Comparison of ENCODE assay signal across 13 cellular contexts in the genomic region with DNA sequence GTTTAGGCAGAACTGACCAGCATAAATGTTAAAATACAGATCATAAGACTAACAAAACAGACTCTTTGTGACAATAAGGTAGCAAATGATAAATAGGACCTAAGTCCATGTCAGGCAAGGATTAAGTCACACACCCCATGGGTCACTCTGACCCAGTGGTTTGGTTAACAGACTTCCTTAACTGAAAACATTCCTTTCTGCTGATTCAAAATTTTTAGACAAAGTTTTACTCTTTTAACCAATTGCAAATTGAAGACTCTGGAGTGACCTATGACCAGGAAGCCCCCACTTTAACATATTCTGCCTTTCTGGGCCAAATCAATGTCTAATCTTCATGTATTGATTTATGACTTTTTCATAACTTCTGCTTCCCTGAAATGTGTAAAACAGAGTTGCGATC. TPM values are rescaled to one million over a fixed set of nuclear protein-coding genes. Genes with fewer than 3 reads are reported as not detected.
DNase-seq lines count a peak whose midpoint lies in the region; ATAC-seq, FAIRE-seq and TF ChIP-seq lines count a peak whose summit lies in the region.
"Had no signal": no experiment of that assay in that cellular context is flagged by ENCODE, and none has a peak within 500 bp of the region (broad histone marks: within the 10 kb centered on the region; RNA-seq: fewer than 3 reads in every experiment).

No MANE protein-coding gene starts in this region.

- no peak overlapping the region for H3K9ac ChIP-seq in PC-3 (ENCODE audit: low read length)

- DNase-seq in EH (ENCODE audit: low read depth) (peak; percentile 87), PC-3 (peak; percentile 69), pancreas (no peak), activated gamma-delta T cell treated with Interleukin-2 at 50 U/mL for 16 hours (no peak), left lung (no peak)
- no peak for DNase-seq in natural killer cell treated with Interleukin-12 subunit alpha and Interleukin-12 subunit beta and Interleukin-15 and Interleukin-18, amount 100 ng/mL, for 72 hours (ENCODE audit: low spot score)
- DNase-seq in CD4-positive, alpha-beta T cell, result no peak
- DNase-seq: anterior cingulate cortex, COR-L47, esophagus squamous epithelium, substantia nigra had no signal

- peaks cover 28% of the 10 kb centered on the region for H3K79me2 ChIP-seq in PC-3 (ENCODE audit: low read length)

- TF ChIP-seq CTCF in PC-3 (conservative IDR thresholded peaks at IDR 0.05; ENCODE audit: low read depth, low read length), result no peak
- TF ChIP-seq CTCF in pancreas (IDR thresholded peaks at IDR 0.05), result no peak
- no peak for TF ChIP-seq CTCF in left lung (IDR thresholded peaks at IDR 0.05)
- TF ChIP-seq CTCF in CD4-positive, alpha-beta T cell (IDR thresholded peaks at IDR 0.05), result no peak

- no peaks in the 10 kb centered on the region for H3K9me2 ChIP-seq in PC-3 (replicated peaks; ENCODE audit: low read length)

- POLR2A ChIA-PET in PC-3 (lab: Charles Lee; ENCODE audit: unreplicated experiment), result no interaction called here
- POLR2A ChIA-PET in CD4-positive, alpha-beta T cell (lab: Charles Lee), result no interaction called here

- H4K20me1 ChIP-seq in PC-3 (ENCODE audit: low read length), result no peaks in the 10 kb centered on the region

- no peak overlapping the region for H2AFZ ChIP-seq in PC-3 (ENCODE audit: low read length)

- H3K4me3 Mint-ChIP-seq in natural killer cell treated with Interleukin-12 subunit alpha and Interleukin-12 subunit beta and Interleukin-15 and Interleukin-18, amount 100 ng/mL, for 72 hours, result no peak overlapping the region
- H3K4me3 Mint-ChIP-seq in CD4-positive, alpha-beta T cell, result no peak overlapping the region

- peak overlapping the region; percentile 59 for H3K4me2 ChIP-seq in PC-3 (ENCODE audit: low read length)

- H3K27me3 Mint-ChIP-seq in natural killer cell treated with Interleukin-12 subunit alpha and Interleukin-12 subunit beta and Interleukin-15 and Interleukin-18, amount 100 ng/mL, for 72 hours, result peaks cover 27 to 29% of the 10 kb centered on the region in 2 donors
- H3K27me3 Mint-ChIP-seq in CD4-positive, alpha-beta T cell, result peaks cover 6% of the 10 kb centered on the region

- H3K9me3 ChIP-seq in PC-3 (ENCODE audit: low read length), result no peaks in the 10 kb centered on the region
- no peaks in the 10 kb centered on the region for H3K9me3 ChIP-seq in pancreas
- H3K9me3 ChIP-seq in left lung, result no peaks in the 10 kb centered on the region
- no peaks in the 10 kb centered on the region for H3K9me3 ChIP-seq in CD4-positive, alpha-beta T cell (ENCODE audit: control insufficient read depth, low read length)
- H3K9me3 ChIP-seq: esophagus squamous epithelium had no signal

- peak; percentile 100 for FAIRE-seq in endometrium (lab: Jason Lieb, UNC)
- no peak for FAIRE-seq in pancreas (lab: Jason Lieb, UNC)

- peak overlapping the region; percentile 53 for H3K27ac ChIP-seq in PC-3 (ENCODE audit: low read length)
- peak overlapping the region in 3 of 4 donors; percentile 26 to 73 (median 34) for H3K27ac ChIP-seq in pancreas
- no peak overlapping the region for H3K27ac ChIP-seq in left lung
- H3K27ac ChIP-seq in CD4-positive, alpha-beta T cell (ENCODE audit: low read depth, low read length), result no peak overlapping the region

- peaks cover 0 to 9% of the 10 kb centered on the region in 2 donors for H3K4me1 Mint-ChIP-seq in natural killer cell treated with Interleukin-12 subunit alpha and Interleukin-12 subunit beta and Interleukin-15 and Interleukin-18, amount 100 ng/mL, for 72 hours (ENCODE audit: low read depth in 2 of 2)
- peaks cover 21% of the 10 kb centered on the region for H3K4me1 Mint-ChIP-seq in CD4-positive, alpha-beta T cell (ENCODE audit: low read depth)

- H3F3A ChIP-seq in PC-3 (ENCODE audit: low read length, unreplicated experiment), result no peaks in the 10 kb centered on the region

- H3K4me3 ChIP-seq in PC-3 (ENCODE audit: low read length), result no peak overlapping the region
- H3K4me3 ChIP-seq in pancreas, result no peak overlapping the region
- H3K4me3 ChIP-seq in left lung, result no peak overlapping the region
- H3K4me3 ChIP-seq: esophagus squamous epithelium had no signal

- H3K27me3 ChIP-seq in PC-3 (ENCODE audit: low read length), result no peaks in the 10 kb centered on the region
- H3K27me3 ChIP-seq in pancreas, result no peaks in the 10 kb centered on the region
- H3K27me3 ChIP-seq in left lung, result peaks cover 0 to 37% of the 10 kb centered on the region in 2 donors
- peaks cover 1% of the 10 kb centered on the region for H3K27me3 ChIP-seq in CD4-positive, alpha-beta T cell (ENCODE audit: control insufficient read depth, insufficient read depth, low read length)

- H3K27ac Mint-ChIP-seq in natural killer cell treated with Interleukin-12 subunit alpha and Interleukin-12 subunit beta and Interleukin-15 and Interleukin-18, amount 100 ng/mL, for 72 hours, result no peak overlapping the region
- no peak overlapping the region for H3K27ac Mint-ChIP-seq in CD4-positive, alpha-beta T cell

- CTCF ChIA-PET in PC-3 (lab: Charles Lee), result no interaction called here
- CTCF ChIA-PET in CD4-positive, alpha-beta T cell (lab: Charles Lee), result no interaction called here

- H3K36me3 Mint-ChIP-seq in natural killer cell treated with Interleukin-12 subunit alpha and Interleukin-12 subunit beta and Interleukin-15 and Interleukin-18, amount 100 ng/mL, for 72 hours, result no peaks in the 10 kb centered on the region
- no peaks in the 10 kb centered on the region for H3K36me3 Mint-ChIP-seq in CD4-positive, alpha-beta T cell (ENCODE audit: low read depth)

- BruUV-seq in PC-3 (replicated peaks; lab: Mats Ljungman, UMichigan), result no TSS peak

- H3K9me3 Mint-ChIP-seq in natural killer cell treated with Interleukin-12 subunit alpha and Interleukin-12 subunit beta and Interleukin-15 and Interleukin-18, amount 100 ng/mL, for 72 hours, result no peaks in the 10 kb centered on the region
- no peaks in the 10 kb centered on the region for H3K9me3 Mint-ChIP-seq in CD4-positive, alpha-beta T cell

- H3K36me3 ChIP-seq in PC-3 (ENCODE audit: low read depth, low read length) (no peaks in the 10 kb centered on the region), pancreas (no peaks in the 10 kb centered on the region), left lung (no peaks in the 10 kb centered on the region)
- H3K36me3 ChIP-seq: esophagus squamous epithelium had no signal

- intact Hi-C loops in PC-3 (cut with micrococcal nuclease) (loop anchor here (5.0 to 10.0 kb wide), 3 partner anchors 53 to 785 kb away; a partner anchor contains a TSS), pancreas (cut with DNase I) (no loop called here), left lung (cut with DNase I) (no loop called here)
- intact Hi-C loops in CD4-positive, alpha-beta T cell (cut with DNase I, micrococcal nuclease), result no loop called here

- H3K4me1 ChIP-seq in PC-3 (ENCODE audit: insufficient read depth, low read length) (peaks cover 27% of the 10 kb centered on the region), pancreas (peaks cover 0 to under 1% (median under 1%) of the 10 kb centered on the region in 3 donors), left lung (peaks cover 0 to 12% of the 10 kb centered on the region in 2 donors)

- ATAC-seq in PC-3 (peak; percentile 6; the same call in 1 of the 2 replicates), pancreas (peak in 3 of 4 donors; percentile 7 to 33 (median 22)), left lung (no peak)
- ATAC-seq in natural killer cell treated with Interleukin-12 subunit alpha and Interleukin-12 subunit beta and Interleukin-15 and Interleukin-18, amount 100 ng/mL, for 72 hours, result no peak
- ATAC-seq in CD4-positive, alpha-beta T cell (ENCODE audit: poor library complexity), result no peak
- ATAC-seq: left lobe of liver had no signal

- WGBS in pancreas, 2 donors, result 45 to 49% methylated on average over 1 of the region's 1 CpG

RNA-seq across cellular contexts. Expression of a gene that starts 4.9 kb away (rescaled TPM):
- total RNA-seq in PC-3 (2014; rRNA removed) (0.66 TPM in 1 of 2 replicates, not detected in the other), pancreas (under 1 TPM in 5 of 6 donors, not detected in 1; 0.19 to 0.84 (median 0.29) TPM), left lung (under 1 TPM in 1 of 2 donors, not detected in 1; 0.29 TPM)
- polyA plus RNA-seq in pancreas, result 1 to 10 TPM in 1 of 2 donors, under 1 TPM in 1; 0.99 to 1.5 TPM
- not detected for total RNA-seq in natural killer cell treated with Interleukin-12 subunit alpha and Interleukin-12 subunit beta and Interleukin-15 and Interleukin-18, amount 100 ng/mL, for 72 hours
- total RNA-seq in CD4-positive, alpha-beta T cell, result not detected
- total RNA-seq: left lobe of liver had no signal

Comparison
In these comparisons a context has a peak if more than half of its experiments do, and no peak if none do; other contexts are left out.
1. DNase-seq: peak in EH (single experiment) and PC-3 (single experiment); none in pancreas (0 of 6), natural killer cell treated with Interleukin-12 subunit alpha and Interleukin-12 subunit beta and Interleukin-15 and Interleukin-18, amount 100 ng/mL, for 72 hours (single experiment), activated gamma-delta T cell treated with Interleukin-2 at 50 U/mL for 16 hours (single experiment), left lung (0 of 2) and CD4-positive, alpha-beta T cell (0 of 10).
2. ATAC-seq: peak in PC-3 (single experiment) and pancreas (3 of 4); none in natural killer cell treated with Interleukin-12 subunit alpha and Interleukin-12 subunit beta and Interleukin-15 and Interleukin-18, amount 100 ng/mL, for 72 hours (0 of 2), left lung (single experiment) and CD4-positive, alpha-beta T cell (single experiment).
3. H3K27ac ChIP-seq: peak in PC-3 (single experiment) and pancreas (3 of 4); none in left lung (0 of 2) and CD4-positive, alpha-beta T cell (single experiment).